17 cellular contexts compared by ENCODE assay signal in genomic region chr2:8753609-8754008, GRCh38.
DNase-seq lines count a peak whose midpoint lies in the region; ATAC-seq lines count a peak whose summit lies in the region.
"Had no signal": no experiment of that assay in that cellular context is flagged by ENCODE, and none has a peak within 500 bp of the region (broad histone marks: within the 10 kb centered on the region; RNA-seq: fewer than 3 reads in every experiment).

No MANE protein-coding gene starts in this region.

- H3K9me3 Mint-ChIP-seq in T-cell = peaks cover 0 to 4% (median 3%) of the 10 kb centered on the region in 3 donors

- no peak overlapping the region for H3K27ac Mint-ChIP-seq in T-cell
- H3K27ac Mint-ChIP-seq: natural killer cell had no signal

- no peak overlapping the region for H3K4me3 Mint-ChIP-seq in T-cell
- H3K4me3 Mint-ChIP-seq: CD4-positive, alpha-beta memory T cell; natural killer cell had no signal

- intact Hi-C loops in left colon (cut with DNase I, micrococcal nuclease) = no loop called here

- H3K4me1 Mint-ChIP-seq in T-cell = peaks cover 0 to 7% (median 3%) of the 10 kb centered on the region in 3 donors

- H3K36me3 Mint-ChIP-seq in T-cell = peaks cover 50% of the 10 kb centered on the region

- no peaks in the 10 kb centered on the region for H3K27me3 Mint-ChIP-seq in T-cell
- H3K27me3 Mint-ChIP-seq: CD4-positive, alpha-beta memory T cell had no signal

- peak; percentile 35 for DNase-seq in NCI-H82 (lab: John Stamatoyannopoulos, UW)
- DNase-seq in NCI-H82 treated with DMSO at 0.1 percent for 48 hours (lab: John Stamatoyannopoulos, UW; ENCODE audit: unreplicated experiment) = no peak
- peak; percentile 30 for DNase-seq in NCI-H1105 (lab: John Stamatoyannopoulos, UW)
- peak; percentile 20 for DNase-seq in astrocyte of the hippocampus (ENCODE audit: low read depth, low spot score)
- peak; percentile 5 for DNase-seq in putamen (ENCODE audit: low spot score)
- DNase-seq in HT-29 (ENCODE audit: low spot score) = no peak
- DNase-seq in T-cell = no peak
- DNase-seq in left colon = no peak
- DNase-seq: activated CD4-positive, alpha-beta T cell treated with anti-CD3 and anti-CD28 coated beads for 4 hours; activated CD8-positive, alpha-beta memory T cell treated with anti-CD3 and anti-CD28 coated beads, Interleukin-2, amount 50 U/mL, for 4 hours; activated gamma-delta T cell treated with Interleukin-2 at 50 U/mL for 16 hours; CD4-positive, alpha-beta memory T cell; glutamatergic neuron; GOT3; natural killer cell; SHP77 treated with DMSO at 0.1 percent for 48 hours; stimulated activated naive CD4-positive, alpha-beta T cell had no signal

- POLR2A ChIA-PET in T-cell (lab: Charles Lee) = no interaction called here

- ATAC-seq in T-cell (replicated peaks in 1 of 4) = no peak
- ATAC-seq in left colon = no peak
- ATAC-seq: natural killer cell had no signal

- CTCF ChIA-PET in T-cell (lab: Charles Lee) = no interaction called here

Comparison
In these comparisons a context has a peak if more than half of its experiments do, and no peak if none do; other contexts are left out.
1. DNase-seq: peak in NCI-H82 (single experiment), NCI-H1105 (single experiment), astrocyte of the hippocampus (single experiment) and putamen (single experiment); none in NCI-H82 treated with DMSO at 0.1 percent for 48 hours (single experiment), HT-29 (single experiment), T-cell (0 of 34) and left colon (0 of 2).